Comparison of ENCODE assay signal across 26 cellular contexts in the genomic region with DNA sequence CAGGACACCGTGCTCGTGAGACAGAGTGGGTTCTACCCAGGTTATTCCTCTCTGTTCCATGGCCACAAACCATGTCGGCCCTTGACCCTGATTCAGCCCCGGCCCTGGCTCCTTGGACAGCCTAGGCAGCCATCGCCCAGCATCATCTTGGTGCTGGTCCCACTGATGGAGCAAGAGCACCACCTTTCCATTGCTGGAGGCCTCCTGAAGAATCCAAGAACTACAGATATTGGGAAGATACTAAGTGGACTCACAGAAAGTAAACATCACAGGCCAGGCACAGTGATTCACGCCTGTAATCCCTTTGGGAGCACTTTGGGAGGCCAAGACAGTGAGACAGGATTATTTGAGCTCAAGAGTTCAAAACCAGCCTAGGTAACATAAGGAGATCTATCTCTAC.
DNase-seq lines count a peak whose midpoint lies in the region; ATAC-seq, FAIRE-seq and TF ChIP-seq lines count a peak whose summit lies in the region.
"Had no signal": no experiment of that assay in that cellular context is flagged by ENCODE, and none has a peak within 500 bp of the region (broad histone marks: within the 10 kb centered on the region; RNA-seq: fewer than 3 reads in every experiment).

No MANE protein-coding gene starts in this region.

- H3K4me1 ChIP-seq in IMR-90 (ENCODE audit: control insufficient read depth, insufficient read depth, low read length) (peaks cover 7% of the 10 kb centered on the region; the same call in 1 of the 2 replicates), K562 (replicated peaks in 1 of 2; ENCODE audit: control insufficient read depth in 2 of 2, insufficient read depth in 2 of 2, low read length in 2 of 2) (no peaks in the 10 kb centered on the region), mesenchymal stem cell (ENCODE audit: control insufficient read depth, insufficient read depth, low read depth, low read length) (no peaks in the 10 kb centered on the region), heart right ventricle (peaks cover 0 to 19% (median 3%) of the 10 kb centered on the region in 9 donors)

- no peak overlapping the region for H4K5ac ChIP-seq in IMR-90 (ENCODE audit: low read depth, low read length)

- H3K4me2 ChIP-seq in IMR-90 (ENCODE audit: low read depth, low read length) (no peak overlapping the region), K562 (ENCODE audit: insufficient read depth, low read length) (no peak overlapping the region), mesenchymal stem cell (ENCODE audit: low read length, poor library complexity, severe bottlenecking) (no peak overlapping the region)
- H3K4me2 ChIP-seq: KMS-11 had no signal

- TF ChIP-seq CTCF in AG10803 (conservative IDR thresholded peaks at IDR 0.05; ENCODE audit: low read length) (no peak; the same call in 1 of the 2 replicates), IMR-90 (conservative IDR thresholded peaks at IDR 0.05; ENCODE audit: low read depth, low read length) (peak; percentile 37), K562 (IDR thresholded peaks at IDR 0.05 in 2 of 3, conservative IDR thresholded peaks at IDR 0.05 in 1 of 3; ENCODE audit: insufficient read depth in 2 of 3, low read depth in 1 of 3, low read length in 3 of 3) (peak in 2 of 3 experiments; percentile 6 to 32; a peak in 2 of 6 replicates), heart right ventricle (IDR thresholded peaks at IDR 0.05) (no peak)

- H3K9ac ChIP-seq in IMR-90 (ENCODE audit: low read depth, low read length) = no peak overlapping the region
- no peak overlapping the region for H3K9ac ChIP-seq in K562 (ENCODE audit: insufficient read depth in 1 of 2, low read depth in 2 of 2, low read length in 2 of 2)
- H3K9ac ChIP-seq in mesenchymal stem cell (ENCODE audit: low read length) = no peak overlapping the region
- H3K9ac ChIP-seq: KMS-11 had no signal

- no peak for TF ChIP-seq EP300 in K562 (IDR thresholded peaks at IDR 0.05; ENCODE audit: low read length)

- H3K79me1 ChIP-seq in IMR-90 (ENCODE audit: low read depth in 1 of 2, low read length in 2 of 2) (peaks cover 8 to 40% of the 10 kb centered on the region in 2 experiments; a peak in 3 of 4 replicates), mesenchymal stem cell (replicated peaks; ENCODE audit: low read length, poor library complexity, severe bottlenecking) (no peaks in the 10 kb centered on the region)

- no peak overlapping the region for H2BK15ac ChIP-seq in IMR-90 (ENCODE audit: low read depth, low read length)
- no peak overlapping the region for H2BK15ac ChIP-seq in mesenchymal stem cell (ENCODE audit: low read depth, poor library complexity, severe bottlenecking)

- H3K9me3 ChIP-seq in IMR-90 (ENCODE audit: control insufficient read depth, insufficient read depth, low read length) = no peaks in the 10 kb centered on the region
- no peaks in the 10 kb centered on the region for H3K9me3 ChIP-seq in K562 (replicated peaks; ENCODE audit: control insufficient read depth, insufficient read depth, low read depth, low read length)
- no peaks in the 10 kb centered on the region for H3K9me3 ChIP-seq in mesenchymal stem cell (ENCODE audit: control insufficient read depth, low read length)
- H3K9me3 ChIP-seq in heart right ventricle = no peaks in the 10 kb centered on the region
- H3K9me3 ChIP-seq: Caco-2 had no signal

- peak; percentile 52 for ATAC-seq in IMR-90 (ENCODE audit: low read depth)
- ATAC-seq in K562 = no peak
- no peak for ATAC-seq in heart right ventricle
- no peak for ATAC-seq in GM19328 (IDR thresholded peaks at IDR 0.05; ENCODE audit: unreplicated experiment)
- ATAC-seq: CD8-positive, alpha-beta T cell had no signal

- H4K8ac ChIP-seq in IMR-90 (ENCODE audit: low read depth in 2 of 2, low read length in 2 of 2) = no peak overlapping the region; a peak in 1 of 4 replicates
- H4K8ac ChIP-seq in mesenchymal stem cell (ENCODE audit: low read length) = no peak overlapping the region

- no peak overlapping the region for H2BK12ac ChIP-seq in mesenchymal stem cell (ENCODE audit: low read length in 2 of 2)

- H2AK9ac ChIP-seq in IMR-90 (replicated peaks; ENCODE audit: low read depth, low read length, poor library complexity) = no peak overlapping the region

- in situ Hi-C loops in IMR-90 (cut with MboI; ENCODE audit: low sequenced_read_pairs) = loop anchor here (10.0 kb wide), 1 partner anchor 333 kb away; no protein-coding TSS in a partner anchor
- in situ Hi-C loops in K562 (cut with MboI) = loop anchor here (5.0 kb wide), 1 partner anchor 341 kb away; no protein-coding TSS in a partner anchor

- BruUV-seq in IMR-90 (replicated peaks; lab: Mats Ljungman, UMichigan) (no TSS peak), K562 (replicated peaks; lab: Mats Ljungman, UMichigan) (no TSS peak)

- TF ChIP-seq POLR2A in IMR-90 (IDR thresholded peaks at IDR 0.05; ENCODE audit: low read depth, low read length) = no peak
- TF ChIP-seq POLR2A in K562 (conservative IDR thresholded peaks at IDR 0.05) = no peak

- no peak overlapping the region for H3K27ac Mint-ChIP-seq in activated CD4-positive, alpha-beta memory T cell treated with anti-CD3 and anti-CD28 coated beads, Interleukin-2, amount 10 ng/mL, durations not matched to agents 7 days and 5 days
- H3K27ac Mint-ChIP-seq: B cell; CD8-positive, alpha-beta T cell had no signal

- H2AFZ ChIP-seq in IMR-90 (replicated peaks; ENCODE audit: low read length, poor library complexity) (no peak overlapping the region), K562 (ENCODE audit: low read depth, low read length) (no peak overlapping the region), mesenchymal stem cell (ENCODE audit: low read depth, low read length) (no peak overlapping the region)

- no peak overlapping the region for H3K23ac ChIP-seq in IMR-90 (ENCODE audit: low read depth, low read length)
- peak overlapping the region in 1 of 2 experiments; percentile 18 for H3K23ac ChIP-seq in mesenchymal stem cell (ENCODE audit: low read length in 2 of 2)

- H3K14ac ChIP-seq in IMR-90 (replicated peaks; ENCODE audit: low read depth, low read length) = no peak overlapping the region
- no peak overlapping the region for H3K14ac ChIP-seq in mesenchymal stem cell (ENCODE audit: low read length in 2 of 2)

- no peaks in the 10 kb centered on the region for H3K36me3 Mint-ChIP-seq in activated CD4-positive, alpha-beta memory T cell treated with anti-CD3 and anti-CD28 coated beads, Interleukin-2, amount 10 ng/mL, durations not matched to agents 7 days and 5 days (ENCODE audit: low read depth)

- TF ChIP-seq RAD21 in IMR-90 (IDR thresholded peaks at IDR 0.05; ENCODE audit: low read length) (peak; percentile 46), K562 (CRISPR knock-in tag; conservative IDR thresholded peaks at IDR 0.05 in 1 of 2, IDR thresholded peaks at IDR 0.05 in 1 of 2) (peak in 1 of 2 experiments; percentile 60; a peak in 2 of 4 replicates)

- H3K27me3 Mint-ChIP-seq in activated CD4-positive, alpha-beta memory T cell treated with anti-CD3 and anti-CD28 coated beads, Interleukin-2, amount 10 ng/mL, durations not matched to agents 7 days and 5 days = no peaks in the 10 kb centered on the region
- H3K27me3 Mint-ChIP-seq: B cell had no signal

- intact Hi-C loops in IMR-90 (cut with micrococcal nuclease) (loop anchor here (2.0 kb wide), 1 partner anchor 233 kb away; no protein-coding TSS in a partner anchor), K562 (cut with micrococcal nuclease) (loop anchor here (5.0 kb wide), 1 partner anchor 341 kb away; no protein-coding TSS in a partner anchor), heart right ventricle (cut with DNase I) (loop anchor here (2.0 to 10.0 kb wide), 8 partner anchors 151 to 343 kb away; partner anchors contain the start of genes CNNM2 (in 5 of the 10) and CYP17A1 (in 5 of the 10))

- H3K36me3 ChIP-seq in IMR-90 (ENCODE audit: control insufficient read depth, insufficient read depth, low read length) = peaks cover 19% of the 10 kb centered on the region
- H3K36me3 ChIP-seq in K562 (ENCODE audit: control insufficient read depth, insufficient read depth, low read length) = no peaks in the 10 kb centered on the region
- peaks cover 0 to 8% of the 10 kb centered on the region in 2 experiments for H3K36me3 ChIP-seq in mesenchymal stem cell (ENCODE audit: control insufficient read depth in 1 of 2, insufficient read depth in 2 of 2, low read depth in 1 of 2, low read length in 2 of 2)
- peaks cover 0 to 30% (median 0%) of the 10 kb centered on the region in 9 donors for H3K36me3 ChIP-seq in heart right ventricle

- no peak overlapping the region for H3K27ac ChIP-seq in IMR-90 (ENCODE audit: insufficient read depth, low read length)
- H3K27ac ChIP-seq in K562 (ENCODE audit: extremely low read depth, low read depth, low read length) = no peak overlapping the region
- H3K27ac ChIP-seq in mesenchymal stem cell (ENCODE audit: low read length, poor library complexity, severe bottlenecking) = no peak overlapping the region
- no peak overlapping the region for H3K27ac ChIP-seq in heart right ventricle
- H3K27ac ChIP-seq: C4-2B, KMS-11, RWPE1 had no signal

- H3K18ac ChIP-seq in IMR-90 (ENCODE audit: low read depth, low read length) (no peak overlapping the region), mesenchymal stem cell (ENCODE audit: low read depth in 1 of 2, low read length in 2 of 2) (no peak overlapping the region)

- no peak overlapping the region for H4K91ac ChIP-seq in IMR-90 (ENCODE audit: insufficient read depth, low read depth, low read length)
- no peak overlapping the region for H4K91ac ChIP-seq in mesenchymal stem cell (ENCODE audit: low read length)

- dilution Hi-C loops in IMR-90 (cut with HindIII; ENCODE audit: low sequenced_read_pairs, unreplicated experiment) = no loop called here

- H3K4ac ChIP-seq in IMR-90 (ENCODE audit: low read depth, low read length) = no peak overlapping the region
- H3K4ac ChIP-seq in mesenchymal stem cell (ENCODE audit: low read depth in 1 of 2, low read length in 2 of 2) = no peak overlapping the region

- no peak for FAIRE-seq in K562 (lab: Jason Lieb, UNC)
- FAIRE-seq: A204.1, G401.6, H54, HTR-8/SVneo had no signal

- peaks cover 5% of the 10 kb centered on the region; the same call in 1 of the 2 replicates for H3K9me1 ChIP-seq in IMR-90 (ENCODE audit: insufficient read depth, low read length)
- H3K9me1 ChIP-seq in K562 (ENCODE audit: control insufficient read depth, insufficient read depth, low read length) = no peaks in the 10 kb centered on the region

- no peaks in the 10 kb centered on the region for H3K79me2 ChIP-seq in K562 (ENCODE audit: control insufficient read depth, insufficient read depth, low read length)

- H2BK5ac ChIP-seq in IMR-90 (ENCODE audit: low read depth, low read length, poor library complexity, severe bottlenecking) = peak overlapping the region; percentile 13
- H2BK5ac ChIP-seq in mesenchymal stem cell (ENCODE audit: low read depth, low read length, poor library complexity, severe bottlenecking) = no peak overlapping the region

- H2AK5ac ChIP-seq in IMR-90 (ENCODE audit: low read depth, low read length) = no peak overlapping the region
- no peak overlapping the region for H2AK5ac ChIP-seq in mesenchymal stem cell (ENCODE audit: low read length, severe bottlenecking)

- peak overlapping the region; percentile 30; the same call in 1 of the 2 replicates for H2BK120ac ChIP-seq in IMR-90 (ENCODE audit: low read depth, low read length)
- H2BK120ac ChIP-seq in mesenchymal stem cell (ENCODE audit: low read depth, low read length) = no peak overlapping the region

- H3K4me3 Mint-ChIP-seq in activated CD4-positive, alpha-beta memory T cell treated with anti-CD3 and anti-CD28 coated beads, Interleukin-2, amount 10 ng/mL, durations not matched to agents 7 days and 5 days = no peak overlapping the region
- H3K4me3 Mint-ChIP-seq: B cell; CD8-positive, alpha-beta T cell had no signal

- H3K4me3 ChIP-seq in AG10803 (ENCODE audit: low read length) = no peak overlapping the region
- H3K4me3 ChIP-seq in IMR-90 (ENCODE audit: insufficient read depth, low read depth, low read length) = no peak overlapping the region
- H3K4me3 ChIP-seq in K562 = no peak overlapping the region
- no peak overlapping the region for H3K4me3 ChIP-seq in mesenchymal stem cell (ENCODE audit: insufficient read depth in 1 of 2, low read depth in 1 of 2, low read length in 2 of 2)
- H3K4me3 ChIP-seq in heart right ventricle = no peak overlapping the region

- H2BK20ac ChIP-seq in IMR-90 (ENCODE audit: low read depth, low read length) = no peak overlapping the region

- H3K27me3 ChIP-seq in IMR-90 (ENCODE audit: control insufficient read depth, insufficient read depth, low read length) (no peaks in the 10 kb centered on the region), K562 (ENCODE audit: control insufficient read depth in 2 of 2, insufficient read depth in 2 of 2, low read length in 2 of 2) (no peaks in the 10 kb centered on the region), mesenchymal stem cell (ENCODE audit: control insufficient read depth in 1 of 2, insufficient read depth in 1 of 2, low read length in 2 of 2) (no peaks in the 10 kb centered on the region), heart right ventricle (no peaks in the 10 kb centered on the region)

- H3K9me3 Mint-ChIP-seq in activated CD4-positive, alpha-beta memory T cell treated with anti-CD3 and anti-CD28 coated beads, Interleukin-2, amount 10 ng/mL, durations not matched to agents 7 days and 5 days = no peaks in the 10 kb centered on the region
- H3K9me3 Mint-ChIP-seq: CD8-positive, alpha-beta T cell had no signal

- DNase-seq in AG10803 (ENCODE audit: low read depth) (peak; percentile 29), IMR-90 (peak; percentile 52), K562 (ENCODE audit: extremely low read depth in 1 of 4, low spot score in 3 of 4) (peak in 1 of 4 experiments; percentile 14), mesenchymal stem cell (peak; percentile 44), AG20443 (ENCODE audit: low spot score) (no peak), heart right ventricle (no peak)
- no peak for DNase-seq in activated CD4-positive, alpha-beta memory T cell treated with anti-CD3 and anti-CD28 coated beads, Interleukin-2, amount 10 ng/mL, durations not matched to agents 7 days and 5 days
- DNase-seq: Caco-2; CD8-positive, alpha-beta T cell; NCI-H1092; NCI-H1417 treated with DMSO at 0.1 percent for 48 hours; NCI-H1694 treated with DMSO at 0.1 percent for 48 hours; NCI-H2081 treated with DMSO at 0.1 percent for 48 hours; NCI-H2171 treated with DMSO at 0.1 percent for 48 hours; NCI-H524; NCI-H774; SHP77 had no signal

- 0 out of 2 replicates have a peak, but pooled peaks cover 5% of the 10 kb centered on the region for H4K20me1 ChIP-seq in IMR-90 (ENCODE audit: insufficient read depth, low read length)
- H4K20me1 ChIP-seq in K562 (replicated peaks; ENCODE audit: control insufficient read depth, insufficient read depth, low read length) = 0 out of 2 replicates have a peak, but pooled peaks cover 4% of the 10 kb centered on the region

- H3K56ac ChIP-seq in IMR-90 (ENCODE audit: extremely low read depth, insufficient read depth, low read length) = no peak overlapping the region

- WGBS in IMR-90 (ENCODE audit: extremely low coverage in 2 of 2, insufficient read length in 1 of 2), 2 experiments = 83% methylated on average over 2 of the region's 6 CpGs; no CpG with 5 or more reads in 1 of the 2 experiments
- WGBS in K562 (ENCODE audit: insufficient coverage, low coverage, missing lambda C conversion rate) = 72% methylated on average over 6 of the region's 6 CpGs
- WGBS in mesenchymal stem cell = 88% methylated on average over 5 of the region's 6 CpGs
- 89 to 90% methylated on average over 6 of the region's 6 CpGs for WGBS in heart right ventricle, 2 donors

- POLR2A ChIA-PET in IMR-90 (lab: Charles Lee; ENCODE audit: unreplicated experiment) = no interaction called here
- POLR2A ChIA-PET in K562 (lab: Yijun Ruan, JAX) = interaction anchor here (0.6 to 0.7 kb wide), 2 partner anchors 56 to 141 kb away, joined by 3 to 4 read pairs; no protein-coding TSS in a partner anchor
- POLR2A ChIA-PET in activated CD4-positive, alpha-beta memory T cell treated with anti-CD3 and anti-CD28 coated beads, Interleukin-2, amount 10 ng/mL, durations not matched to agents 7 days and 5 days (lab: Charles Lee) = interaction anchor here (4.0 kb wide), 1 partner anchor 151 kb away, joined by 26 read pairs; the partner anchor contains the start of gene CNNM2

- CTCF ChIA-PET in IMR-90 (lab: Yijun Ruan, JAX) = interaction anchor here (1.0 to 1.3 kb wide), 2 partner anchors 151 to 176 kb away, joined by 3 read pairs; no protein-coding TSS in a partner anchor
- CTCF ChIA-PET in K562 (lab: Yijun Ruan, JAX; ENCODE audit: low intra/inter-chr PET ratio) = interaction anchor here (2.3 to 4.2 kb wide), 3 partner anchors 151 to 339 kb away, joined by 11 to 61 read pairs (median 13); partner anchors contain the start of gene CNNM2
- CTCF ChIA-PET in activated CD4-positive, alpha-beta memory T cell treated with anti-CD3 and anti-CD28 coated beads, Interleukin-2, amount 10 ng/mL, durations not matched to agents 7 days and 5 days (lab: Charles Lee) = interaction anchor here (1.2 to 4.7 kb wide), 3 partner anchors 142 to 177 kb away, joined by 3 to 90 read pairs (median 4); partner anchors contain the start of gene CNNM2

- H3K4me1 Mint-ChIP-seq in activated CD4-positive, alpha-beta memory T cell treated with anti-CD3 and anti-CD28 coated beads, Interleukin-2, amount 10 ng/mL, durations not matched to agents 7 days and 5 days = peaks cover 30% of the 10 kb centered on the region

Comparison
In these comparisons a context has a peak if more than half of its experiments do, and no peak if none do; other contexts are left out.
1. DNase-seq: peak in AG10803 (single experiment), IMR-90 (single experiment) and mesenchymal stem cell (single experiment); none in AG20443 (single experiment), activated CD4-positive, alpha-beta memory T cell treated with anti-CD3 and anti-CD28 coated beads, Interleukin-2, amount 10 ng/mL, durations not matched to agents 7 days and 5 days (single experiment) and heart right ventricle (0 of 2).
2. CTCF ChIP-seq: peak in IMR-90 (single experiment) and K562 (2 of 3); none in AG10803 (single experiment) and heart right ventricle (0 of 9).